27 cellular contexts compared by ENCODE assay signal in genomic region chrX:106954041-106954440, GRCh38. TPM values are rescaled to one million over a fixed set of nuclear protein-coding genes. Genes with fewer than 3 reads are reported as not detected.
"Had no signal": no experiment of that assay in that cellular context is flagged by ENCODE, and none has a peak within 500 bp of the region (broad histone marks: within the 10 kb centered on the region; RNA-seq: fewer than 3 reads in every experiment).

No MANE protein-coding gene starts in this region.

- H2AFZ ChIP-seq: parathyroid adenoma had no signal

- H3K27ac Mint-ChIP-seq: activated CD4-positive, alpha-beta T cell treated with anti-CD3 and anti-CD28 coated beads for 36 hours; activated naive CD8-positive, alpha-beta T cell treated with anti-CD3 and anti-CD28 coated beads for 36 hours; activated T-helper 2 cell treated with anti-CD3 and anti-CD28 coated beads, Interferon-gamma antibody, Interleukin-2, Interleukin-4, amounts not matched to agents 10 μg/mL and 5 μg/mL and 100 μg/mL, durations not matched to agents 14 hours and 24 hours and 36 hours; effector memory CD8-positive, alpha-beta T cell; nephron; stimulated activated naive CD8-positive, alpha-beta T cell treated with anti-CD3 and anti-CD28 coated beads, Interleukin-15, Interleukin-2, amounts not matched to agents 100 ng/mL and 50 ng/mL, for 24 hours; WTC11 had no signal

- H3K4me1 Mint-ChIP-seq: activated CD4-positive, alpha-beta T cell treated with anti-CD3 and anti-CD28 coated beads for 36 hours; activated naive CD8-positive, alpha-beta T cell treated with anti-CD3 and anti-CD28 coated beads for 36 hours; central memory CD8-positive, alpha-beta T cell; nephron; WTC11 had no signal

- H3K4me3 ChIP-seq: breast epithelium, colonic mucosa, dorsolateral prefrontal cortex, esophagus muscularis mucosa, gastrocnemius medialis, thyroid gland, upper lobe of right lung had no signal

- H3K9me3 Mint-ChIP-seq: activated naive CD8-positive, alpha-beta T cell treated with anti-CD3 and anti-CD28 coated beads for 36 hours; activated T-cell treated with anti-CD3 and anti-CD28 coated beads, Interleukin-2, amount 50 U/mL, for 4 hours; activated T-helper 2 cell treated with anti-CD3 and anti-CD28 coated beads, Interferon-gamma antibody, Interleukin-2, Interleukin-4, amounts not matched to agents 10 μg/mL and 5 μg/mL and 100 μg/mL, durations not matched to agents 14 hours and 24 hours and 36 hours; central memory CD8-positive, alpha-beta T cell; effector memory CD8-positive, alpha-beta T cell; nephron; stimulated activated naive CD8-positive, alpha-beta T cell treated with anti-CD3 and anti-CD28 coated beads, Interleukin-15, Interleukin-2, amounts not matched to agents 100 ng/mL and 50 ng/mL, for 24 hours; WTC11 had no signal

- H3K4me3 Mint-ChIP-seq: activated CD4-positive, alpha-beta T cell treated with anti-CD3 and anti-CD28 coated beads for 36 hours; activated naive CD8-positive, alpha-beta T cell treated with anti-CD3 and anti-CD28 coated beads for 36 hours; activated T-cell treated with anti-CD3 and anti-CD28 coated beads, Interleukin-2, amount 50 U/mL, for 4 hours; central memory CD8-positive, alpha-beta T cell; effector memory CD8-positive, alpha-beta T cell; nephron; stimulated activated naive CD8-positive, alpha-beta T cell treated with anti-CD3 and anti-CD28 coated beads, Interleukin-15, Interleukin-2, amounts not matched to agents 100 ng/mL and 50 ng/mL, for 24 hours; WTC11 had no signal

- H3K79me2 ChIP-seq: parathyroid adenoma had no signal

- H3K36me3 Mint-ChIP-seq: WTC11 had no signal

- DNase-seq: activated CD4-positive, alpha-beta T cell treated with anti-CD3 and anti-CD28 coated beads for 36 hours; activated CD4-positive, alpha-beta T cell treated with anti-CD3 and anti-CD28 coated beads, Interleukin-2, amount 50 U/mL, for 4 hours; activated CD8-positive, alpha-beta memory T cell treated with anti-CD3 and anti-CD28 coated beads, Interleukin-2, amount 50 U/mL, for 48 hours; activated naive CD4-positive, alpha-beta T cell; activated naive CD8-positive, alpha-beta T cell treated with anti-CD3 and anti-CD28 coated beads for 36 hours; activated T-cell treated with anti-CD3 and anti-CD28 coated beads, Interleukin-2, amount 50 U/mL, for 4 hours; colonic mucosa; dorsolateral prefrontal cortex; effector memory CD8-positive, alpha-beta T cell; gastrocnemius medialis; head of caudate nucleus; right cardiac atrium; stimulated activated CD4-positive, alpha-beta T cell treated with anti-CD3 and anti-CD28 coated beads, Interleukin-4, amount 100 ng/mL, for 24 hours; substantia nigra; T-helper 9 cell; thyroid gland; upper lobe of right lung had no signal

- H3K27me3 Mint-ChIP-seq: activated CD4-positive, alpha-beta T cell treated with anti-CD3 and anti-CD28 coated beads for 36 hours; activated naive CD8-positive, alpha-beta T cell treated with anti-CD3 and anti-CD28 coated beads for 36 hours; central memory CD8-positive, alpha-beta T cell; effector memory CD8-positive, alpha-beta T cell; stimulated activated naive CD8-positive, alpha-beta T cell treated with anti-CD3 and anti-CD28 coated beads, Interleukin-15, Interleukin-2, amounts not matched to agents 100 ng/mL and 50 ng/mL, for 24 hours had no signal

- H3K9ac ChIP-seq: parathyroid adenoma had no signal

- H3K27me3 ChIP-seq: colonic mucosa, gastrocnemius medialis, thyroid gland, upper lobe of right lung had no signal

- ATAC-seq: activated CD4-positive, alpha-beta T cell treated with anti-CD3 and anti-CD28 coated beads for 36 hours; activated T-cell treated with anti-CD3 and anti-CD28 coated beads, Interleukin-2, amount 50 U/mL, for 4 hours; effector memory CD8-positive, alpha-beta T cell; gastrocnemius medialis; right cardiac atrium; upper lobe of right lung; WTC11 had no signal

- H3K27ac ChIP-seq: breast epithelium, colonic mucosa, dorsolateral prefrontal cortex, esophagus muscularis mucosa, gastrocnemius medialis, parathyroid adenoma, thyroid gland, upper lobe of right lung had no signal

- H3K9me3 ChIP-seq: breast epithelium, colonic mucosa, esophagus muscularis mucosa, gastrocnemius medialis, thyroid gland, upper lobe of right lung had no signal

- H3K4me1 ChIP-seq: breast epithelium, colonic mucosa, esophagus muscularis mucosa, gastrocnemius medialis, thyroid gland, upper lobe of right lung had no signal

- H3K36me3 ChIP-seq: breast epithelium, colonic mucosa, gastrocnemius medialis, thyroid gland, upper lobe of right lung had no signal

RNA-seq across cellular contexts. Expression of gene CLDN2, which starts 33.8 kb away (rescaled TPM):
- total RNA-seq: activated CD4-positive, alpha-beta T cell treated with anti-CD3 and anti-CD28 coated beads for 36 hours; activated CD8-positive, alpha-beta memory T cell treated with anti-CD3 and anti-CD28 coated beads for 36 hours; activated naive CD8-positive, alpha-beta T cell treated with anti-CD3 and anti-CD28 coated beads for 36 hours; activated T-cell treated with anti-CD3 and anti-CD28 coated beads, Interleukin-2, amount 50 U/mL, for 4 hours; activated T-helper 2 cell treated with anti-CD3 and anti-CD28 coated beads, Interferon-gamma antibody, Interleukin-2, Interleukin-4, amounts not matched to agents 10 μg/mL and 5 μg/mL and 100 μg/mL, durations not matched to agents 14 hours and 24 hours and 36 hours; pulmonary artery endothelial cell; right cardiac atrium had no signal

RNA-seq across cellular contexts. Expression of gene RIPPLY1, which starts 50.9 kb away (rescaled TPM):
- total RNA-seq: activated CD4-positive, alpha-beta T cell treated with anti-CD3 and anti-CD28 coated beads for 36 hours; activated CD8-positive, alpha-beta memory T cell treated with anti-CD3 and anti-CD28 coated beads for 36 hours; activated naive CD8-positive, alpha-beta T cell treated with anti-CD3 and anti-CD28 coated beads for 36 hours; activated T-cell treated with anti-CD3 and anti-CD28 coated beads, Interleukin-2, amount 50 U/mL, for 4 hours; activated T-helper 2 cell treated with anti-CD3 and anti-CD28 coated beads, Interferon-gamma antibody, Interleukin-2, Interleukin-4, amounts not matched to agents 10 μg/mL and 5 μg/mL and 100 μg/mL, durations not matched to agents 14 hours and 24 hours and 36 hours; colonic mucosa; esophagus muscularis mucosa; gastrocnemius medialis; pulmonary artery endothelial cell; right cardiac atrium; thyroid gland; upper lobe of right lung; WTC11 had no signal
- polyA plus RNA-seq: right cardiac atrium had no signal
